8 cellular contexts compared by ENCODE assay signal in genomic region chr22:28773461-28773867, GRCh38. TPM values are rescaled to one million over a fixed set of nuclear protein-coding genes. Genes with fewer than 3 reads are reported as not detected.
A peak's percentile ranks its signal among the peaks of the same experiment; 100 is the strongest.
DNase-seq lines count a peak whose midpoint lies in the region; ATAC-seq, FAIRE-seq and TF ChIP-seq lines count a peak whose summit lies in the region.

No MANE protein-coding gene starts in this region.

- H3K9ac ChIP-seq in endothelial cell of umbilical vein (replicated peaks; ENCODE audit: extremely low read depth, insufficient read depth, low read length) = peak overlapping the region; percentile 90

- peak overlapping the region; percentile 83 for H3K4me2 ChIP-seq in PC-9
- peak overlapping the region; percentile 86 for H3K4me2 ChIP-seq in endothelial cell of umbilical vein (ENCODE audit: insufficient read depth, low read length)

- no peaks in the 10 kb centered on the region for H4K20me1 ChIP-seq in PC-9 (ENCODE audit: insufficient read depth)
- H4K20me1 ChIP-seq in endothelial cell of umbilical vein (replicated peaks; ENCODE audit: control insufficient read depth, extremely low read depth, insufficient read depth, low read length) = no peaks in the 10 kb centered on the region

- H3K9me2 ChIP-seq in PC-9 (ENCODE audit: insufficient read depth) = no peaks in the 10 kb centered on the region

- peak; percentile 87 for FAIRE-seq in GM18507 (lab: Jason Lieb, UNC)
- peak; percentile 74 for FAIRE-seq in endothelial cell of umbilical vein (lab: Jason Lieb, UNC)

- H3K79me2 ChIP-seq in PC-9 (ENCODE audit: low read depth) (peaks cover 46% of the 10 kb centered on the region), endothelial cell of umbilical vein (ENCODE audit: control insufficient read depth, insufficient read depth, low read length) (peaks cover 44% of the 10 kb centered on the region)

- no peaks in the 10 kb centered on the region for H3K27me3 ChIP-seq in PC-9 (ENCODE audit: insufficient read depth, low read depth)
- no peaks in the 10 kb centered on the region for H3K27me3 ChIP-seq in endothelial cell of umbilical vein (ENCODE audit: control insufficient read depth in 2 of 2, insufficient read depth in 2 of 2, low read length in 2 of 2)
- no peaks in the 10 kb centered on the region for H3K27me3 ChIP-seq in neuron (ENCODE audit: insufficient read depth, low read length)

- no peak for TF ChIP-seq CTCF in PC-9 (conservative IDR thresholded peaks at IDR 0.05)
- TF ChIP-seq CTCF in endothelial cell of umbilical vein (IDR thresholded peaks at IDR 0.05; ENCODE audit: extremely low read depth in 1 of 2, insufficient read depth in 1 of 2, low read depth in 1 of 2, low read length in 2 of 2) = no peak

- ATAC-seq in HG02588 (IDR thresholded peaks at IDR 0.05; ENCODE audit: unreplicated experiment) = peak; percentile 11
- no peak for ATAC-seq in sciatic nerve

- BruUV-seq in PC-9 (replicated peaks; lab: Mats Ljungman, UMichigan) (TSS peak; percentile 50), endothelial cell of umbilical vein (replicated peaks; lab: Mats Ljungman, UMichigan) (TSS peak; percentile 64)

- dilution Hi-C loops in endothelial cell of umbilical vein (cut with MboI; ENCODE audit: extremely low pct_ligation_motif_present, low sequenced_read_pairs) = no loop called here

- H3K4me3 ChIP-seq in PC-9 (peak overlapping the region; percentile 64), endothelial cell of umbilical vein (replicated peaks in 1 of 3; ENCODE audit: insufficient read depth in 1 of 3, low read depth in 1 of 3, low read length in 3 of 3) (peak overlapping the region; percentile 29 to 85 (median 51)), neuron (ENCODE audit: low read length) (peak overlapping the region; percentile 85)

- H3K36me3 ChIP-seq in PC-9 (ENCODE audit: low read depth) = peaks cover 10% of the 10 kb centered on the region; the same call in 1 of the 2 replicates
- H3K36me3 ChIP-seq in endothelial cell of umbilical vein (ENCODE audit: control insufficient read depth in 2 of 2, extremely low read depth in 1 of 2, insufficient read depth in 2 of 2, low read length in 2 of 2) = no peaks in the 10 kb centered on the region
- peaks cover 23% of the 10 kb centered on the region for H3K36me3 ChIP-seq in neuron (ENCODE audit: insufficient read depth, low read length)

- no peaks in the 10 kb centered on the region for H3K9me3 ChIP-seq in PC-9 (ENCODE audit: insufficient read depth, low read depth)
- no peaks in the 10 kb centered on the region for H3K9me3 ChIP-seq in endothelial cell of umbilical vein (replicated peaks; ENCODE audit: control insufficient read depth, insufficient read depth, low read length)
- peaks cover 2% of the 10 kb centered on the region for H3K9me3 ChIP-seq in neuron (ENCODE audit: low read length)

- POLR2A ChIA-PET in PC-9 (lab: Charles Lee; ENCODE audit: unreplicated experiment) = no interaction called here
- POLR2A ChIA-PET in endothelial cell of umbilical vein (lab: Charles Lee) = interaction anchor here (1.5 kb wide), 1 partner anchor 26 kb away, joined by 3 read pairs; no protein-coding TSS in a partner anchor

- H3F3A ChIP-seq in PC-9 (ENCODE audit: insufficient read depth, low read depth) = no peaks in the 10 kb centered on the region

- no peak overlapping the region for H3K27ac ChIP-seq in PC-9
- H3K27ac ChIP-seq in endothelial cell of umbilical vein (ENCODE audit: insufficient read depth, low read depth, low read length) = peak overlapping the region; percentile 79

- H2AFZ ChIP-seq in PC-9 (peak overlapping the region; percentile 69), endothelial cell of umbilical vein (ENCODE audit: low read depth, low read length) (peak overlapping the region; percentile 17), neuron (ENCODE audit: low read depth, low read length) (no peak overlapping the region)

- TF ChIP-seq POLR2A in endothelial cell of umbilical vein (IDR thresholded peaks at IDR 0.05; ENCODE audit: low read depth, low read length) = no peak

- H3K4me1 ChIP-seq in PC-9 (replicated peaks; ENCODE audit: insufficient read depth) (0 out of 2 replicates have a peak, but pooled peaks cover 8% of the 10 kb centered on the region), endothelial cell of umbilical vein (ENCODE audit: control insufficient read depth, extremely low read depth, insufficient read depth, low read length) (peaks cover 4% of the 10 kb centered on the region), neuron (ENCODE audit: insufficient read depth, low read length) (peaks cover 5% of the 10 kb centered on the region)

- DNase-seq in GM18507 (ENCODE audit: extremely low spot score, insufficient read length, low read depth) (peak; percentile 23), PC-9 (no peak), endothelial cell of umbilical vein (ENCODE audit: low read depth, low spot score) (peak; percentile 60), mucosa of gallbladder (ENCODE audit: low spot score) (no peak), sciatic nerve (ENCODE audit: low spot score) (no peak)
- DNase-seq in stimulated activated CD4-positive, alpha-beta T cell treated with anti-CD3 and anti-CD28 coated beads, Interleukin-4, amount 100 ng/mL, for 1 hour = no peak

- CTCF ChIA-PET in PC-9 (lab: Charles Lee) = interaction anchor here (0.6 kb wide), 1 partner anchor 817 kb away, joined by 3 read pairs; no protein-coding TSS in a partner anchor
- CTCF ChIA-PET in endothelial cell of umbilical vein (lab: Charles Lee) = interaction anchor here (0.8 to 3.0 kb wide), 7 partner anchors 23 to 173 kb away, joined by 3 to 23 read pairs (median 3); partner anchors contain the start of genes CHEK2, HSCB and TTC28

- no peaks in the 10 kb centered on the region for H3K9me1 ChIP-seq in endothelial cell of umbilical vein (replicated peaks; ENCODE audit: control insufficient read depth, extremely low read depth, insufficient read depth, low read length)

- intact Hi-C loops in PC-9 (cut with micrococcal nuclease; ENCODE audit: unreplicated experiment) = no loop called here
- intact Hi-C loops in endothelial cell of umbilical vein (cut with micrococcal nuclease) = loop anchor here (2.0 kb wide), 3 partner anchors 55 to 173 kb away; partner anchors contain the start of gene TTC28
- intact Hi-C loops in sciatic nerve (cut with DNase I) = no loop called here

TF ChIP-seq in endothelial cell of umbilical vein, 7 proteins besides CTCF, POLR2A, EP300 and RAD21 (continues in another document):
- TF ChIP-seq POLR2AphosphoS5 (IDR thresholded peaks at IDR 0.05; ENCODE audit: insufficient read depth, low read depth, low read length) = no peak
- no peak for TF ChIP-seq FOS (IDR thresholded peaks at IDR 0.05; ENCODE audit: borderline replicate concordance, insufficient read depth, low read length)
- TF ChIP-seq GATA2 (IDR thresholded peaks at IDR 0.05; ENCODE audit: insufficient read depth, insufficient read length, low read depth, low read length) = no peak
- no peak for TF ChIP-seq MYC (IDR thresholded peaks at IDR 0.05; ENCODE audit: low read depth, low read length)
- no peak for TF ChIP-seq EZH2 (IDR thresholded peaks at IDR 0.05; ENCODE audit: borderline replicate concordance, low read depth, low read length, severe bottlenecking)

RNA-seq across cellular contexts. Expression of gene CCDC117, which starts 1.0 kb away (rescaled TPM):
- 11.4 and 12.3 TPM in 2 replicates for total RNA-seq in PC-9 (2021)
- 22.8 and 23.3 TPM in 2 replicates for total RNA-seq in endothelial cell of umbilical vein
- polyA plus RNA-seq in endothelial cell of umbilical vein = 4.2 and 5.5 TPM in 2 replicates
- polyA plus RNA-seq in endothelial cell of umbilical vein (2011; cell fraction: cytosol; rRNA removed) = 7.4 and 7.6 TPM in 2 replicates
- polyA plus RNA-seq in endothelial cell of umbilical vein (2011; cell fraction: nucleus; rRNA removed) = 4.8 and 8.4 TPM in 2 replicates
- polyA plus RNA-seq in endothelial cell of umbilical vein (2012) = 11.6 and 16.1 TPM in 2 replicates
- polyA minus RNA-seq in endothelial cell of umbilical vein = 9.0 and 10.3 TPM in 2 replicates
- 17.9 TPM for polyA minus RNA-seq in endothelial cell of umbilical vein (2011; cell fraction: cytosol; rRNA and poly(A)+ RNA removed)
- polyA minus RNA-seq in endothelial cell of umbilical vein (2011; cell fraction: nucleus; rRNA and poly(A)+ RNA removed) = 4.3 and 7.1 TPM in 2 replicates
- total RNA-seq in mucosa of gallbladder = 26.2 TPM
- total RNA-seq in sciatic nerve = 16.1 TPM

RNA-seq across cellular contexts. Expression of gene XBP1, which starts 26.9 kb away (rescaled TPM):
- 35.2 and 47.7 TPM in 2 replicates for total RNA-seq in PC-9 (2021)
- total RNA-seq in endothelial cell of umbilical vein = 90.4 and 103 TPM in 2 replicates
- polyA plus RNA-seq in endothelial cell of umbilical vein = 99.5 and 102 TPM in 2 replicates
- 105 and 107 TPM in 2 replicates for polyA plus RNA-seq in endothelial cell of umbilical vein (2011; cell fraction: cytosol; rRNA removed)
- polyA plus RNA-seq in endothelial cell of umbilical vein (2011; cell fraction: nucleus; rRNA removed) = 132 and 145 TPM in 2 replicates
- 68.4 and 69.3 TPM in 2 replicates for polyA plus RNA-seq in endothelial cell of umbilical vein (2012)
- polyA minus RNA-seq in endothelial cell of umbilical vein = 170 and 177 TPM in 2 replicates
- polyA minus RNA-seq in endothelial cell of umbilical vein (2011; cell fraction: cytosol; rRNA and poly(A)+ RNA removed) = 77.8 TPM
- 80.1 and 92.0 TPM in 2 replicates for polyA minus RNA-seq in endothelial cell of umbilical vein (2011; cell fraction: nucleus; rRNA and poly(A)+ RNA removed)
- 220 TPM for total RNA-seq in mucosa of gallbladder
- 84.9 TPM for total RNA-seq in sciatic nerve

RNA-seq across cellular contexts. Expression of gene HSCB, which starts 31.6 kb away (rescaled TPM):
- 8.3 and 10.0 TPM in 2 replicates for total RNA-seq in PC-9 (2021)
- total RNA-seq in endothelial cell of umbilical vein = 14.1 and 20.3 TPM in 2 replicates
- 13.8 and 18.4 TPM in 2 replicates for polyA plus RNA-seq in endothelial cell of umbilical vein
- 16.9 and 21.1 TPM in 2 replicates for polyA plus RNA-seq in endothelial cell of umbilical vein (2011; cell fraction: cytosol; rRNA removed)
- 4.1 and 4.5 TPM in 2 replicates for polyA plus RNA-seq in endothelial cell of umbilical vein (2011; cell fraction: nucleus; rRNA removed)
- polyA plus RNA-seq in endothelial cell of umbilical vein (2012) = 14.0 and 16.5 TPM in 2 replicates
- polyA minus RNA-seq in endothelial cell of umbilical vein = 5.9 and 6.8 TPM in 2 replicates
- 3.2 TPM for polyA minus RNA-seq in endothelial cell of umbilical vein (2011; cell fraction: cytosol; rRNA and poly(A)+ RNA removed)
- polyA minus RNA-seq in endothelial cell of umbilical vein (2011; cell fraction: nucleus; rRNA and poly(A)+ RNA removed) = 3.7 and 4.8 TPM in 2 replicates
- 11.3 TPM for total RNA-seq in mucosa of gallbladder
- 13.9 TPM for total RNA-seq in sciatic nerve

RNA-seq across cellular contexts. Expression of gene CHEK2, which starts 31.8 kb away (rescaled TPM):
- total RNA-seq in PC-9 (2021) (27.2 and 32.8 TPM in 2 replicates), endothelial cell of umbilical vein (24.6 and 27.4 TPM in 2 replicates), mucosa of gallbladder (7.3 TPM), sciatic nerve (29.3 TPM)
- 24.9 and 31.8 TPM in 2 replicates for polyA plus RNA-seq in endothelial cell of umbilical vein
- polyA plus RNA-seq in endothelial cell of umbilical vein (2011; cell fraction: cytosol; rRNA removed) = 26.5 and 28.2 TPM in 2 replicates
- 48.2 TPM in 2 replicates for polyA plus RNA-seq in endothelial cell of umbilical vein (2011; cell fraction: nucleus; rRNA removed)
- 12.9 and 14.9 TPM in 2 replicates for polyA plus RNA-seq in endothelial cell of umbilical vein (2012)
- 14.6 and 15.2 TPM in 2 replicates for polyA minus RNA-seq in endothelial cell of umbilical vein
- polyA minus RNA-seq in endothelial cell of umbilical vein (2011; cell fraction: cytosol; rRNA and poly(A)+ RNA removed) = 32.1 TPM
- 9.8 and 13.7 TPM in 2 replicates for polyA minus RNA-seq in endothelial cell of umbilical vein (2011; cell fraction: nucleus; rRNA and poly(A)+ RNA removed)

Comparison
In these comparisons a context has a peak if more than half of its experiments do, and no peak if none do; other contexts are left out.
1. DNase-seq: peak in GM18507 (single experiment) and endothelial cell of umbilical vein (single experiment); none in PC-9 (0 of 2), mucosa of gallbladder (single experiment), sciatic nerve (single experiment) and stimulated activated CD4-positive, alpha-beta T cell treated with anti-CD3 and anti-CD28 coated beads, Interleukin-4, amount 100 ng/mL, for 1 hour (single experiment).
2. Peak in every context shown above with its lines, with median percentiles within 50 percentile points of each other: H3K4me3 ChIP-seq.